Comparison of ENCODE assay signal across 1 cellular context in the genomic region with DNA sequence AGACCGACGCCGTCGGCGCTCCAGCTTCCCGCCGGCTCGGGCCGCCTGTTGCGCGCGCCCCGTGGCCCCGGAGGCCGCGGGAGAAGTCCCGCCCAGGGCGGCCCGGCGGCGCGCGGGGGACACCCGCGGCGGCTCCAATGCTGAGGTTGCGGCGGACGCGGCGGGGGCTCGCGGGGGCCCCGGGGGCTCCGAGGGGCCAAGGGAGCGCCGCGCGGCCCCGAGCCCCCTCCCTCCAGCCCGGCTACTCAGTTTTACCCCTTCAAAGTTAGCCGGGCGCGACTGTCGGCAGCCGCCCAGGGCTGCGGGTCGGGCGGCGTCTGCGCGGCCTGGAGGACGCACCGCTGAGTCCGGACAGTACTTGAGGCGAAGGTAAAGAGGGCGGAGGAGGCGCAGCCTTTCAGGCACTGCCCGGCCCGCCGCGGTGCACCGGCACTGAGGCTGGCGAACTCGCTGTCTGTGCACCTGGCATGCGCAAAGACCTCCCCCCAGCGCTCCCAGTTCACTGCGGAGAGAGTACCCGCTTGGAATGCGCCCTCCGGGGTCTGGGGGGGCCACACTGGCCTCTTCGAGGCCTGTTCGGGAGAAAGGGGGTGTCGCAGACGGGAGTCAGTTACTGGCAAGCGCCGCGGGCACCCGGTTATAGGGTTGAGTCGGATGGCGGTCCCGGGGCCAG.
TF ChIP-seq lines count a peak whose summit lies in the region.

No MANE protein-coding gene starts in this region.

TF ChIP-seq in SK-N-SH, 30 proteins besides CTCF, POLR2A, EP300 and RAD21:
- TF ChIP-seq, protein P1, sequence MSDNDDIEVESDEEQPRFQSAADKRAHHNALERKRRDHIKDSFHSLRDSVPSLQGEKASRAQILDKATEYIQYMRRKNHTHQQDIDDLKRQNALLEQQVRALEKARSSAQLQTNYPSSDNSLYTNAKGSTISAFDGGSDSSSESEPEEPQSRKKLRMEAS (IDR thresholded peaks at IDR 0.05; ENCODE audit: low read depth) = no peak
- TF ChIP-seq NRF1 (IDR thresholded peaks at IDR 0.05; ENCODE audit: low read depth, low read length) (no peak), NFIC (IDR thresholded peaks at IDR 0.05; ENCODE audit: borderline replicate concordance) (no peak)
